In the genomic region with DNA sequence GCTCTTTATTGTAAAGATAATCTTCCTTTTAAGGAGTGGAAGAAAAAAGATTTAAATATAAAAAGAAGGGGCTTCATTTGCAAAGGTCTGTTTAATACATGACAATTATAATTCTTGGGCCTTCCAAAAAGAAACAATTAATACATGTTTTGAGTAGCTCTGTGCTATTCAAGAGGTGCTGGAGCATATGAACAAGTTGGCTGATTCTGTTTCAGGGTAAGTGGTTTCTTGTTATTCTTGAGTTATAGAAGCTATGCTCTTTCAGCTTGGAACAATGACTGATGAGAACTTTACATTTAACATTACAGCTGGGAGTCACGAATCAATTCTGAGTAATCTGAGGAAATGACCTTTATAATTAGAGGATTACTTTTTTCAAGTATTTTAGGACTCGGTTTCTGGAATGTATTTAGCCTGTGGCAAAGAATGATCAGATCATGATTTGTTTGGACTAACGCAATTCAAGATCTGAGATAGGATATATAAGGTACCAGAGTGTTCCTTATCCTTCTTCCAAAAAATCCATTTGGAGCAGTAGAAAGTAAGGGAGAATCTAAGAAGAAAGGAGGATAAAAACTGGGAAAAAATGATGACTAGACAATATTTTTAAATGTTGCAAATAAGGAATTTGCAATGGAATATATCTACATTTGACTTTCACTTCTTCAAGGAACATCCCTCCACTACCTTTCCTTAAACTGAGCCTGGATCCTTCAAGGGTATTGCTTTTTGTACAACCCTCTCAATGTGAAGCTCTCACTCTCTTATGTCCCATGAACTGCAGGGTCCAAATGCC, we compare ENCODE assay signal across 22 cellular contexts.
DNase-seq lines count a peak whose midpoint lies in the region.
"Had no signal": no experiment of that assay in that cellular context is flagged by ENCODE, and none has a peak within 500 bp of the region (broad histone marks: within the 10 kb centered on the region; RNA-seq: fewer than 3 reads in every experiment).

No MANE protein-coding gene starts in this region.

- peaks cover 19% of the 10 kb centered on the region for H3K4me1 ChIP-seq in GM23248 (ENCODE audit: insufficient read depth)

- H3K4me2 ChIP-seq in GM23248 (ENCODE audit: unreplicated experiment), result peak overlapping the region; percentile 26

- H3K79me2 ChIP-seq in GM23248 (ENCODE audit: insufficient read depth), result no peaks in the 10 kb centered on the region

- peak; percentile 38 for DNase-seq in COLO829 (ENCODE audit: low spot score)
- peak; percentile 9 for DNase-seq in GM23248
- peak; percentile 57 for DNase-seq in RPMI7951 (ENCODE audit: low read depth)
- DNase-seq in fibroblast of peridontal ligament (ENCODE audit: extremely low read depth), result peak; percentile 45
- no peak for DNase-seq in activated CD4-positive, alpha-beta T cell treated with anti-CD3 and anti-CD28 coated beads, Interleukin-2, amount 50 U/mL, for 4 hours
- no peak for DNase-seq in activated naive CD4-positive, alpha-beta T cell treated with anti-CD3 and anti-CD28 coated beads, Interleukin-2, amount 50 U/mL, for 16 hours
- DNase-seq in NCI-H1694 treated with DMSO at 0.1 percent for 48 hours (lab: John Stamatoyannopoulos, UW), result no peak
- no peak for DNase-seq in NCI-H1105 treated with DMSO at 0.1 percent for 48 hours (lab: John Stamatoyannopoulos, UW)
- DNase-seq: AML-193, DMS 273 treated with DMSO at 0.1 percent for 48 hours, Kasumi-1, NCI-H1105, NCI-H187, NCI-H2107, NCI-H226, NCI-H524, NCI-H82, OCI-M1, RPMI8226, SIG-M5, T-helper 1 cell had no signal

- no peak overlapping the region for H3K4me3 ChIP-seq in GM23248
- H3K4me3 ChIP-seq: GM12878 had no signal

- in situ Hi-C loops in GM23248 (cut with MboI), result no loop called here

- no peaks in the 10 kb centered on the region for H3K9me2 ChIP-seq in GM23248 (ENCODE audit: insufficient read depth)

- no peaks in the 10 kb centered on the region for H4K20me1 ChIP-seq in GM23248 (ENCODE audit: insufficient read depth)

- H3F3A ChIP-seq in GM23248 (ENCODE audit: insufficient read depth), result 0 out of 2 replicates have a peak, but pooled peaks cover 14% of the 10 kb centered on the region

- no peaks in the 10 kb centered on the region for H3K27me3 ChIP-seq in GM23248 (replicated peaks; ENCODE audit: insufficient read depth)

- H3K9ac ChIP-seq in GM23248, result no peak overlapping the region

- H3K27ac ChIP-seq in GM23248, result no peak overlapping the region

- H3K36me3 ChIP-seq in GM23248 (ENCODE audit: low read depth), result no peaks in the 10 kb centered on the region

- H2AFZ ChIP-seq in GM23248, result no peak overlapping the region

- no peaks in the 10 kb centered on the region for H3K9me3 ChIP-seq in GM23248 (ENCODE audit: low read depth)

- 32% methylated on average over 3 of the region's 3 CpGs for WGBS in GM23248 (ENCODE audit: low coverage in 1 of 2, low lambda C conversion rate in 2 of 2, missing lambda C conversion rate in 2 of 2), 2 experiments

Comparison
In these comparisons a context has a peak if more than half of its experiments do, and no peak if none do; other contexts are left out.
1. DNase-seq: peak in COLO829 (single experiment), GM23248 (single experiment), RPMI7951 (single experiment) and fibroblast of peridontal ligament (single experiment); none in activated CD4-positive, alpha-beta T cell treated with anti-CD3 and anti-CD28 coated beads, Interleukin-2, amount 50 U/mL, for 4 hours (0 of 2), activated naive CD4-positive, alpha-beta T cell treated with anti-CD3 and anti-CD28 coated beads, Interleukin-2, amount 50 U/mL, for 16 hours (single experiment), NCI-H1694 treated with DMSO at 0.1 percent for 48 hours (single experiment) and NCI-H1105 treated with DMSO at 0.1 percent for 48 hours (single experiment).